In genomic region chr9:128587453-128587852, GRCh38 we compare ENCODE assay signal across 13 cellular contexts. TPM values are rescaled to one million over a fixed set of nuclear protein-coding genes. Genes with fewer than 3 reads are reported as not detected.
A peak's percentile ranks its signal among the peaks of the same experiment; 100 is the strongest.
DNase-seq lines count a peak whose midpoint lies in the region.
"Had no signal": no experiment of that assay in that cellular context is flagged by ENCODE, and none has a peak within 500 bp of the region (broad histone marks: within the 10 kb centered on the region; RNA-seq: fewer than 3 reads in every experiment).

No MANE protein-coding gene starts in this region.

- peaks cover 10% of the 10 kb centered on the region for H3K4me1 ChIP-seq in BLaER1
- H3K4me1 ChIP-seq: stomach had no signal

- H3K27me3 ChIP-seq in BLaER1: no peaks in the 10 kb centered on the region
- H3K27me3 ChIP-seq: stomach had no signal

- intact Hi-C loops in activated T-helper 1 cell treated with anti-CD3 and anti-CD28 coated beads, Interleukin-12 subunit alpha, Interleukin-12 subunit beta, Interleukin-2, Interleukin-4 antibody, amounts not matched to agents 30 ng/mL and 10 ng/mL and 1 ng/mL, durations not matched to agents 14 hours and 24 hours and 36 hours (cut with micrococcal nuclease): loop anchor here (2.0 kb wide), 1 partner anchor 37 kb away; no protein-coding TSS in a partner anchor

- H3K4me3 ChIP-seq in BLaER1: no peak overlapping the region
- H3K4me3 ChIP-seq: stomach had no signal

- H3K27ac Mint-ChIP-seq in activated T-helper 1 cell treated with anti-CD3 and anti-CD28 coated beads, Interleukin-12 subunit alpha, Interleukin-12 subunit beta, Interleukin-2, Interleukin-4 antibody, amounts not matched to agents 30 ng/mL and 10 ng/mL and 1 ng/mL, durations not matched to agents 14 hours and 24 hours and 36 hours: peak overlapping the region; percentile 70
- H3K27ac Mint-ChIP-seq: IgD-negative memory B cell had no signal

- DNase-seq in T follicular helper cell (ENCODE audit: low read depth): peak; percentile 5
- peak; percentile 58 for DNase-seq in activated T-helper 1 cell treated with anti-CD3 and anti-CD28 coated beads, Interleukin-12 subunit alpha, Interleukin-12 subunit beta, Interleukin-2, Interleukin-4 antibody, amounts not matched to agents 30 ng/mL and 10 ng/mL and 1 ng/mL, durations not matched to agents 14 hours and 24 hours and 36 hours (ENCODE audit: low spot score)
- DNase-seq in stimulated activated CD4-positive, alpha-beta T cell treated with anti-CD3 and anti-CD28 coated beads, Interleukin-12 subunit alpha, Interleukin-12 subunit beta, amount 100 ng/mL, for 4 hours: peak; percentile 40
- DNase-seq in NCI-H1048 (lab: John Stamatoyannopoulos, UW): no peak
- no peak for DNase-seq in HUDEP-2 (lab: John Stamatoyannopoulos, UW; ENCODE audit: unreplicated experiment in 76 of 76)
- no peak for DNase-seq in D341Med (ENCODE audit: low spot score)
- DNase-seq in NCI-H2196 treated with DMSO at 0.1 percent for 48 hours (lab: John Stamatoyannopoulos, UW; ENCODE audit: unreplicated experiment): no peak
- DNase-seq: midbrain, NCI-H446, Right ventricle myocardium superior, stomach had no signal

- H4K20me1 ChIP-seq in BLaER1: 0 out of 2 replicates have a peak, but pooled peaks cover 8% of the 10 kb centered on the region

- no peak overlapping the region for H3K27ac ChIP-seq in BLaER1
- H3K27ac ChIP-seq: stomach had no signal

- peak overlapping the region; percentile 16 for H3K4me3 Mint-ChIP-seq in activated T-helper 1 cell treated with anti-CD3 and anti-CD28 coated beads, Interleukin-12 subunit alpha, Interleukin-12 subunit beta, Interleukin-2, Interleukin-4 antibody, amounts not matched to agents 30 ng/mL and 10 ng/mL and 1 ng/mL, durations not matched to agents 14 hours and 24 hours and 36 hours
- H3K4me3 Mint-ChIP-seq: IgD-negative memory B cell had no signal

- H3K36me3 ChIP-seq in BLaER1: peaks cover 100% of the 10 kb centered on the region

- H3K36me3 Mint-ChIP-seq in activated T-helper 1 cell treated with anti-CD3 and anti-CD28 coated beads, Interleukin-12 subunit alpha, Interleukin-12 subunit beta, Interleukin-2, Interleukin-4 antibody, amounts not matched to agents 30 ng/mL and 10 ng/mL and 1 ng/mL, durations not matched to agents 14 hours and 24 hours and 36 hours (ENCODE audit: low read depth): peaks cover 67% of the 10 kb centered on the region

- no peaks in the 10 kb centered on the region for H3K27me3 Mint-ChIP-seq in activated T-helper 1 cell treated with anti-CD3 and anti-CD28 coated beads, Interleukin-12 subunit alpha, Interleukin-12 subunit beta, Interleukin-2, Interleukin-4 antibody, amounts not matched to agents 30 ng/mL and 10 ng/mL and 1 ng/mL, durations not matched to agents 14 hours and 24 hours and 36 hours (ENCODE audit: insufficient read depth)
- H3K27me3 Mint-ChIP-seq: IgD-negative memory B cell had no signal

- H3K9me3 ChIP-seq in BLaER1: no peaks in the 10 kb centered on the region
- H3K9me3 ChIP-seq: stomach had no signal

- no peak overlapping the region for H3K9ac ChIP-seq in BLaER1

- H3K9me3 Mint-ChIP-seq in activated T-helper 1 cell treated with anti-CD3 and anti-CD28 coated beads, Interleukin-12 subunit alpha, Interleukin-12 subunit beta, Interleukin-2, Interleukin-4 antibody, amounts not matched to agents 30 ng/mL and 10 ng/mL and 1 ng/mL, durations not matched to agents 14 hours and 24 hours and 36 hours: no peaks in the 10 kb centered on the region
- H3K9me3 Mint-ChIP-seq: IgD-negative memory B cell had no signal

- H3K4me2 ChIP-seq in BLaER1: 0 out of 2 replicates have a peak overlapping the region, but pooled peaks have one; percentile 21

- peaks cover 11% of the 10 kb centered on the region for H3K4me1 Mint-ChIP-seq in activated T-helper 1 cell treated with anti-CD3 and anti-CD28 coated beads, Interleukin-12 subunit alpha, Interleukin-12 subunit beta, Interleukin-2, Interleukin-4 antibody, amounts not matched to agents 30 ng/mL and 10 ng/mL and 1 ng/mL, durations not matched to agents 14 hours and 24 hours and 36 hours (ENCODE audit: low read depth)
- H3K4me1 Mint-ChIP-seq: IgD-negative memory B cell had no signal

RNA-seq across cellular contexts. Expression of gene SPTAN1, which starts 35.1 kb away (rescaled TPM):
- total RNA-seq in activated T-helper 1 cell treated with anti-CD3 and anti-CD28 coated beads, Interleukin-12 subunit alpha, Interleukin-12 subunit beta, Interleukin-2, Interleukin-4 antibody, amounts not matched to agents 30 ng/mL and 10 ng/mL and 1 ng/mL, durations not matched to agents 14 hours and 24 hours and 36 hours: 298 and 304 TPM in 2 replicates

Comparison
In these comparisons a context has a peak if more than half of its experiments do, and no peak if none do; other contexts are left out.
1. DNase-seq: peak in T follicular helper cell (single experiment), activated T-helper 1 cell treated with anti-CD3 and anti-CD28 coated beads, Interleukin-12 subunit alpha, Interleukin-12 subunit beta, Interleukin-2, Interleukin-4 antibody, amounts not matched to agents 30 ng/mL and 10 ng/mL and 1 ng/mL, durations not matched to agents 14 hours and 24 hours and 36 hours (single experiment) and stimulated activated CD4-positive, alpha-beta T cell treated with anti-CD3 and anti-CD28 coated beads, Interleukin-12 subunit alpha, Interleukin-12 subunit beta, amount 100 ng/mL, for 4 hours (single experiment); none in NCI-H1048 (single experiment), HUDEP-2 (0 of 76), D341Med (single experiment) and NCI-H2196 treated with DMSO at 0.1 percent for 48 hours (single experiment).